ENCODE assay signal across 1 cellular context in the genomic region with DNA sequence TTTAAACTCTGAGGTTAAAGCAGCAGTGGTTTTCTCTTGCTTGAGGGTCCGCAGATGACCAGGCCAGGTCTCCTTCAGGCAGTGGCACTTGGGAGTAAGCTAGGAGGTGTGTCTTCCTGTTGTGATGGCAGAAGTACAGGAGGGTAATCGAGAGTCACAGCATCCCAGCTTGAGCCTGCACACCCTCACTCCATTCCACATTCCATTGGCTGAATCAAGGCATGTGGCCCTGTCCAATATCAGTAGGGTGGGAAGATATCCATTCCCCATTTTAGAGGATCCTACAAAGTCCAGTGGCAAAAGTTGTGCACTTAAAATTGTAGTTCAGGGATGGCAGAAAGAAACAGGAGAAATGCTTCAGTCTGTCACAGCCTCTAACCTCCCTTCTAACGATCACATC.
TF ChIP-seq lines count a peak whose summit lies in the region.

No MANE protein-coding gene starts in this region.

TF ChIP-seq in HCT116, 20 proteins besides CTCF, POLR2A, EP300 and RAD21:
- TF ChIP-seq EZH2 (IDR thresholded peaks at IDR 0.05) (no peak), YY1 (IDR thresholded peaks at IDR 0.05; ENCODE audit: extremely low read depth, insufficient replicate concordance, low read depth, low read length) (no peak), CEBPB (IDR thresholded peaks at IDR 0.05; ENCODE audit: low read depth) (no peak), ZNF274 (IDR thresholded peaks at IDR 0.05; ENCODE audit: low read depth, low read length) (no peak), FOSL1 (IDR thresholded peaks at IDR 0.05; ENCODE audit: low read depth) (no peak), ZFX (IDR thresholded peaks at IDR 0.05) (no peak), EGR1 (IDR thresholded peaks at IDR 0.05; ENCODE audit: low read depth) (no peak), POLR2AphosphoS5 (IDR thresholded peaks at IDR 0.05; ENCODE audit: low read depth, low read length) (no peak), SP1 (IDR thresholded peaks at IDR 0.05; ENCODE audit: low read depth) (no peak), SIN3A (IDR thresholded peaks at IDR 0.05; ENCODE audit: low read depth) (no peak), EZH2phosphoT487 (IDR thresholded peaks at IDR 0.05; ENCODE audit: borderline replicate concordance) (no peak), JUND (IDR thresholded peaks at IDR 0.05) (no peak), ELF1 (IDR thresholded peaks at IDR 0.05; ENCODE audit: borderline replicate concordance, low read depth) (no peak)
- TF ChIP-seq, protein P1, sequence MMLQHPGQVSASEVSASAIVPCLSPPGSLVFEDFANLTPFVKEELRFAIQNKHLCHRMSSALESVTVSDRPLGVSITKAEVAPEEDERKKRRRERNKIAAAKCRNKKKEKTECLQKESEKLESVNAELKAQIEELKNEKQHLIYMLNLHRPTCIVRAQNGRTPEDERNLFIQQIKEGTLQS (IDR thresholded peaks at IDR 0.05) = no peak
- TF ChIP-seq, protein P2, sequence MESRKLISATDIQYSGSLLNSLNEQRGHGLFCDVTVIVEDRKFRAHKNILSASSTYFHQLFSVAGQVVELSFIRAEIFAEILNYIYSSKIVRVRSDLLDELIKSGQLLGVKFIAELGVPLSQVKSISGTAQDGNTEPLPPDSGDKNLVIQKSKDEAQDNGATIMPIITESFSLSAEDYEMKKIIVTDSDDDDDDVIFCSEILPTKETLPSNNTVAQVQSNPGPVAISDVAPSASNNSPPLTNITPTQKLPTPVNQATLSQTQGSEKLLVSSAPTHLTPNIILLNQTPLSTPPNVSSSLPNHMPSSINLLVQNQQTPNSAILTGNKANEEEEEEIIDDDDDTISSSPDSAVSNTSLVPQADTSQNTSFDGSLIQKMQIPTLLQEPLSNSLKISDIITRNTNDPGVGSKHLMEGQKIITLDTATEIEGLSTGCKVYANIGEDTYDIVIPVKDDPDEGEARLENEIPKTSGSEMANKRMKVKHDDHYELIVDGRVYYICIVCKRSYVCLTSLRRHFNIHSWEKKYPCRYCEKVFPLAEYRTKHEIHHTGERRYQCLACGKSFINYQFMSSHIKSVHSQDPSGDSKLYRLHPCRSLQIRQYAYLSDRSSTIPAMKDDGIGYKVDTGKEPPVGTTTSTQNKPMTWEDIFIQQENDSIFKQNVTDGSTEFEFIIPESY (IDR thresholded peaks at IDR 0.05; ENCODE audit: extremely low read depth, insufficient replicate concordance, low read length) = no peak
- TF ChIP-seq, protein P3, sequence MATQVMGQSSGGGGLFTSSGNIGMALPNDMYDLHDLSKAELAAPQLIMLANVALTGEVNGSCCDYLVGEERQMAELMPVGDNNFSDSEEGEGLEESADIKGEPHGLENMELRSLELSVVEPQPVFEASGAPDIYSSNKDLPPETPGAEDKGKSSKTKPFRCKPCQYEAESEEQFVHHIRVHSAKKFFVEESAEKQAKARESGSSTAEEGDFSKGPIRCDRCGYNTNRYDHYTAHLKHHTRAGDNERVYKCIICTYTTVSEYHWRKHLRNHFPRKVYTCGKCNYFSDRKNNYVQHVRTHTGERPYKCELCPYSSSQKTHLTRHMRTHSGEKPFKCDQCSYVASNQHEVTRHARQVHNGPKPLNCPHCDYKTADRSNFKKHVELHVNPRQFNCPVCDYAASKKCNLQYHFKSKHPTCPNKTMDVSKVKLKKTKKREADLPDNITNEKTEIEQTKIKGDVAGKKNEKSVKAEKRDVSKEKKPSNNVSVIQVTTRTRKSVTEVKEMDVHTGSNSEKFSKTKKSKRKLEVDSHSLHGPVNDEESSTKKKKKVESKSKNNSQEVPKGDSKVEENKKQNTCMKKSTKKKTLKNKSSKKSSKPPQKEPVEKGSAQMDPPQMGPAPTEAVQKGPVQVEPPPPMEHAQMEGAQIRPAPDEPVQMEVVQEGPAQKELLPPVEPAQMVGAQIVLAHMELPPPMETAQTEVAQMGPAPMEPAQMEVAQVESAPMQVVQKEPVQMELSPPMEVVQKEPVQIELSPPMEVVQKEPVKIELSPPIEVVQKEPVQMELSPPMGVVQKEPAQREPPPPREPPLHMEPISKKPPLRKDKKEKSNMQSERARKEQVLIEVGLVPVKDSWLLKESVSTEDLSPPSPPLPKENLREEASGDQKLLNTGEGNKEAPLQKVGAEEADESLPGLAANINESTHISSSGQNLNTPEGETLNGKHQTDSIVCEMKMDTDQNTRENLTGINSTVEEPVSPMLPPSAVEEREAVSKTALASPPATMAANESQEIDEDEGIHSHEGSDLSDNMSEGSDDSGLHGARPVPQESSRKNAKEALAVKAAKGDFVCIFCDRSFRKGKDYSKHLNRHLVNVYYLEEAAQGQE (IDR thresholded peaks at IDR 0.05; ENCODE audit: low read depth) = no peak
- TF ChIP-seq, protein P4, sequence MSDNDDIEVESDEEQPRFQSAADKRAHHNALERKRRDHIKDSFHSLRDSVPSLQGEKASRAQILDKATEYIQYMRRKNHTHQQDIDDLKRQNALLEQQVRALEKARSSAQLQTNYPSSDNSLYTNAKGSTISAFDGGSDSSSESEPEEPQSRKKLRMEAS (IDR thresholded peaks at IDR 0.05) = no peak
